Comparison of ENCODE assay signal across 17 cellular contexts in the genomic region with DNA sequence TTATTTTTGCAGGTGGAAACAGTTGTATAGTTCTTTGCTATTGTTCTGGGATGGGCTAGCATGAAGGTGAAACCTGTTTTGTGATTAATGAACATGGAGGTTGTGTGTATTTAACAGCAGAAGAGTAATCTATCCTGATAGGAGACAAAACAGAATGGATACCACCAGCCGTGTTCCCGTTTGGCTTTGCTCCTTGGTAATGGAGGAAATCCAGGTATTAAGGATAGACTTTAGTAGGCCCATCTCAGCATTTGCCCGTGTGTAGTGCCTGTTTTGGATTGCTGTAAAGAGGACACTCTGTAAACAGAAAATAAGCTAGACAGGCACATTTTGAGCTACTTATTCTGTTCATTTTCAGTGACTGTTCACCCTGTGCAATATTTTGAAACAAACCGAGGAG.
DNase-seq lines count a peak whose midpoint lies in the region; ATAC-seq, FAIRE-seq and TF ChIP-seq lines count a peak whose summit lies in the region.
"Had no signal": no experiment of that assay in that cellular context is flagged by ENCODE, and none has a peak within 500 bp of the region (broad histone marks: within the 10 kb centered on the region; RNA-seq: fewer than 3 reads in every experiment).

No MANE protein-coding gene starts in this region.

- under 1% methylated on average over 4 of the region's 4 CpGs for WGBS in HepG2 (ENCODE audit: low lambda C conversion rate)
- 42% methylated on average over 4 of the region's 4 CpGs for WGBS in right lobe of liver (ENCODE audit: insufficient coverage, low coverage, low lambda C conversion rate, missing lambda C conversion rate)
- WGBS in gastroesophageal sphincter (ENCODE audit: low coverage in 1 of 2), 2 donors, result 22 to 34% methylated on average over 4 of the region's 4 CpGs

- TF ChIP-seq POLR2A in HepG2 (IDR thresholded peaks at IDR 0.05; ENCODE audit: insufficient read depth in 1 of 2, low read depth in 2 of 2, low read length in 2 of 2) (no peak), right lobe of liver (IDR thresholded peaks at IDR 0.05) (no peak), gastroesophageal sphincter (IDR thresholded peaks at IDR 0.05) (no peak)

- H3K9me3 ChIP-seq in HepG2 (ENCODE audit: low read length) (no peaks in the 10 kb centered on the region), right lobe of liver (no peaks in the 10 kb centered on the region), gastroesophageal sphincter (no peaks in the 10 kb centered on the region)
- H3K9me3 ChIP-seq: Caco-2 had no signal

- in situ Hi-C loops in HepG2 (cut with HindIII; ENCODE audit: extremely low pct_ligation_motif_present, low pct_unique_long_range_greater_than_20kb), result no loop called here

- POLR2A ChIA-PET in HepG2 (lab: Yijun Ruan, JAX), result interaction anchor here (0.5 kb wide), 1 partner anchor 10 kb away, joined by 5 read pairs; no protein-coding TSS in a partner anchor

- DNase-seq in HepG2 (ENCODE audit: low spot score), result no peak
- no peak for DNase-seq in right lobe of liver
- DNase-seq in NCI-H69 (lab: John Stamatoyannopoulos, UW), result peak; percentile 70
- DNase-seq in cerebellar cortex (ENCODE audit: low spot score), result peak; percentile 58
- DNase-seq in globus pallidus (ENCODE audit: low spot score), result no peak
- DNase-seq: C1 segment of cervical spinal cord; Caco-2; CD4-positive, alpha-beta memory T cell; DMS153; DND-41; GDM1; H9 had no signal

- H2AFZ ChIP-seq in HepG2 (ENCODE audit: low read length), result no peak overlapping the region
- H2AFZ ChIP-seq: GM23338 had no signal

- H3K4me3 ChIP-seq in HepG2 (replicated peaks in 1 of 3; ENCODE audit: insufficient read depth in 1 of 3, low read depth in 2 of 3, low read length in 3 of 3) (no peak overlapping the region), right lobe of liver (no peak overlapping the region), gastroesophageal sphincter (no peak overlapping the region)
- H3K4me3 ChIP-seq: GM12878, GM23338 had no signal

- no peak for FAIRE-seq in HepG2 (lab: Jason Lieb, UNC)
- FAIRE-seq: GM12878, GM19239 had no signal

- no peaks in the 10 kb centered on the region for H3K79me2 ChIP-seq in HepG2 (ENCODE audit: insufficient read depth, low read length)

- no peak for TF ChIP-seq EP300 in HepG2 (IDR thresholded peaks at IDR 0.05; ENCODE audit: low read depth in 2 of 2, low read length in 2 of 2)
- TF ChIP-seq EP300 in HepG2 (CRISPR knock-in tag; IDR thresholded peaks at IDR 0.05; ENCODE audit: borderline replicate concordance), result no peak
- no peak for TF ChIP-seq EP300 in gastroesophageal sphincter (IDR thresholded peaks at IDR 0.05)

- intact Hi-C loops in HepG2 (cut with micrococcal nuclease; ENCODE audit: unreplicated experiment) (no loop called here), right lobe of liver (cut with DNase I) (no loop called here)

- H3K36me3 ChIP-seq in HepG2 (replicated peaks in 1 of 2; ENCODE audit: control insufficient read depth in 1 of 2, insufficient read depth in 2 of 2, low read length in 2 of 2) (no peaks in the 10 kb centered on the region), right lobe of liver (no peaks in the 10 kb centered on the region), gastroesophageal sphincter (no peaks in the 10 kb centered on the region)

- H3K9ac ChIP-seq in HepG2 (ENCODE audit: insufficient read depth, low read depth, low read length), result no peak overlapping the region

- H4K20me1 ChIP-seq in HepG2 (ENCODE audit: insufficient read depth, low read length), result no peaks in the 10 kb centered on the region

- no peak overlapping the region for H3K27ac ChIP-seq in HepG2 (ENCODE audit: extremely low read length, insufficient read depth, low read length)
- H3K27ac ChIP-seq in right lobe of liver, result no peak overlapping the region
- no peak overlapping the region for H3K27ac ChIP-seq in gastroesophageal sphincter

- H3K4me1 ChIP-seq in HepG2 (ENCODE audit: insufficient read depth, low read length) (no peaks in the 10 kb centered on the region), right lobe of liver (no peaks in the 10 kb centered on the region), gastroesophageal sphincter (no peaks in the 10 kb centered on the region)
- H3K4me1 ChIP-seq: Caco-2 had no signal

- H3K27me3 ChIP-seq in HepG2 (ENCODE audit: control insufficient read depth in 1 of 2, insufficient read depth in 2 of 2, low read length in 2 of 2) (peaks cover 0 to 21% of the 10 kb centered on the region in 2 experiments; a peak in 2 of 5 replicates), right lobe of liver (no peaks in the 10 kb centered on the region), gastroesophageal sphincter (no peaks in the 10 kb centered on the region)

- no peak for ATAC-seq in HepG2
- no peak for ATAC-seq in right lobe of liver
- ATAC-seq in gastroesophageal sphincter, result no peak
- ATAC-seq: GM12878, GM23338, HCT116 had no signal

- H3K4me2 ChIP-seq in HepG2 (ENCODE audit: low read depth, low read length), result no peak overlapping the region
- H3K4me2 ChIP-seq: GM23338 had no signal

- no peak for TF ChIP-seq RAD21 in HepG2 (CRISPR knock-in tag; IDR thresholded peaks at IDR 0.05)

- CTCF ChIA-PET in HepG2 (lab: Yijun Ruan, JAX; ENCODE audit: low intra/inter-chr PET ratio, low total read pairs), result no interaction called here

- no peak for TF ChIP-seq CTCF in HepG2 (CRISPR knock-in tag; IDR thresholded peaks at IDR 0.05)
- TF ChIP-seq CTCF in right lobe of liver (IDR thresholded peaks at IDR 0.05), result no peak
- no peak for TF ChIP-seq CTCF in gastroesophageal sphincter (IDR thresholded peaks at IDR 0.05)

- BruUV-seq in HepG2 (replicated peaks; lab: Mats Ljungman, UMichigan), result no TSS peak

TF ChIP-seq in HepG2, 621 proteins besides CTCF, POLR2A, EP300 and RAD21:
- TF ChIP-seq CREB1 (IDR thresholded peaks at IDR 0.05), result peak; percentile 38; the same call in 1 of the 2 replicates
- TF ChIP-seq CREB1 (CRISPR knock-in tag; IDR thresholded peaks at IDR 0.05), result no peak
- TF ChIP-seq ZNF101 (CRISPR knock-in tag; IDR thresholded peaks at IDR 0.05; ENCODE audit: borderline replicate concordance, low read depth), result no peak
- TF ChIP-seq, protein P1, sequence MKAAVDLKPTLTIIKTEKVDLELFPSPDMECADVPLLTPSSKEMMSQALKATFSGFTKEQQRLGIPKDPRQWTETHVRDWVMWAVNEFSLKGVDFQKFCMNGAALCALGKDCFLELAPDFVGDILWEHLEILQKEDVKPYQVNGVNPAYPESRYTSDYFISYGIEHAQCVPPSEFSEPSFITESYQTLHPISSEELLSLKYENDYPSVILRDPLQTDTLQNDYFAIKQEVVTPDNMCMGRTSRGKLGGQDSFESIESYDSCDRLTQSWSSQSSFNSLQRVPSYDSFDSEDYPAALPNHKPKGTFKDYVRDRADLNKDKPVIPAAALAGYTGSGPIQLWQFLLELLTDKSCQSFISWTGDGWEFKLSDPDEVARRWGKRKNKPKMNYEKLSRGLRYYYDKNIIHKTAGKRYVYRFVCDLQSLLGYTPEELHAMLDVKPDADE (CRISPR knock-in tag; IDR thresholded peaks at IDR 0.05), result no peak
- TF ChIP-seq MEF2D (CRISPR knock-in tag; IDR thresholded peaks at IDR 0.05), result no peak

Comparison
In these comparisons a context has a peak if more than half of its experiments do, and no peak if none do; other contexts are left out.
1. DNase-seq: peak in NCI-H69 (single experiment) and cerebellar cortex (single experiment); none in HepG2 (single experiment), right lobe of liver (0 of 3) and globus pallidus (single experiment).